21 cellular contexts compared by ENCODE assay signal in genomic region chr20:50089140-50089786, GRCh38. TPM values are rescaled to one million over a fixed set of nuclear protein-coding genes. Genes with fewer than 3 reads are reported as not detected.
DNase-seq lines count a peak whose midpoint lies in the region; ATAC-seq and TF ChIP-seq lines count a peak whose summit lies in the region.
"Had no signal": no experiment of that assay in that cellular context is flagged by ENCODE, and none has a peak within 500 bp of the region (broad histone marks: within the 10 kb centered on the region; RNA-seq: fewer than 3 reads in every experiment).

No MANE protein-coding gene starts in this region.

- H3K4me3 Mint-ChIP-seq in stimulated activated naive CD8-positive, alpha-beta T cell treated with anti-CD3 and anti-CD28 coated beads, Interleukin-15, Interleukin-2, amounts not matched to agents 100 ng/mL and 50 ng/mL, for 24 hours = no peak overlapping the region
- no peak overlapping the region for H3K4me3 Mint-ChIP-seq in activated T-helper 1 cell treated with anti-CD3 and anti-CD28 coated beads, Interleukin-12 subunit alpha, Interleukin-12 subunit beta, Interleukin-2, Interleukin-4 antibody, amounts not matched to agents 30 ng/mL and 10 ng/mL and 1 ng/mL, durations not matched to agents 14 hours and 24 hours and 36 hours
- H3K4me3 Mint-ChIP-seq in naive thymus-derived CD4-positive, alpha-beta T cell = no peak overlapping the region

- POLR2A ChIA-PET in naive thymus-derived CD4-positive, alpha-beta T cell (lab: Charles Lee) = interaction anchor here (0.7 kb wide), 1 partner anchor 98 kb away, joined by 3 read pairs; no protein-coding TSS in a partner anchor

- DNase-seq in stimulated activated naive CD8-positive, alpha-beta T cell treated with anti-CD3 and anti-CD28 coated beads, Interleukin-15, Interleukin-2, amounts not matched to agents 100 U/mL and 50 U/mL, for 24 hours = no peak
- no peak for DNase-seq in activated T-helper 1 cell treated with anti-CD3 and anti-CD28 coated beads, Interleukin-12 subunit alpha, Interleukin-12 subunit beta, Interleukin-2, Interleukin-4 antibody, amounts not matched to agents 30 ng/mL and 10 ng/mL and 1 ng/mL, durations not matched to agents 14 hours and 24 hours and 36 hours (ENCODE audit: low spot score)
- DNase-seq in naive thymus-derived CD4-positive, alpha-beta T cell = no peak
- DNase-seq in NCI-H526 (lab: John Stamatoyannopoulos, UW) = no peak
- DNase-seq in tibial nerve (ENCODE audit: low spot score in 2 of 2) = no peak
- DNase-seq: activated CD4-positive, alpha-beta T cell treated with anti-CD3 and anti-CD28 coated beads for 48 hours; aorta; foreskin keratinocyte; GDM1; GM23248; KG1; kidney glomerular epithelial cell; NCI-H2081; NCI-H526 treated with DMSO at 0.1 percent for 48 hours; right cardiac atrium; stimulated activated CD4-positive, alpha-beta T cell treated with anti-CD3 and anti-CD28 coated beads, Interleukin-15, amount 100 ng/mL, for 24 hours; T-helper 9 cell had no signal

- no peaks in the 10 kb centered on the region for H3K9me3 Mint-ChIP-seq in stimulated activated naive CD8-positive, alpha-beta T cell treated with anti-CD3 and anti-CD28 coated beads, Interleukin-15, Interleukin-2, amounts not matched to agents 100 ng/mL and 50 ng/mL, for 24 hours
- H3K9me3 Mint-ChIP-seq in activated T-helper 1 cell treated with anti-CD3 and anti-CD28 coated beads, Interleukin-12 subunit alpha, Interleukin-12 subunit beta, Interleukin-2, Interleukin-4 antibody, amounts not matched to agents 30 ng/mL and 10 ng/mL and 1 ng/mL, durations not matched to agents 14 hours and 24 hours and 36 hours = no peaks in the 10 kb centered on the region
- no peaks in the 10 kb centered on the region for H3K9me3 Mint-ChIP-seq in naive thymus-derived CD4-positive, alpha-beta T cell

- no peak for TF ChIP-seq CTCF in tibial nerve (IDR thresholded peaks at IDR 0.05)

- 49 to 61% methylated on average over 5 of the region's 5 CpGs for WGBS in tibial nerve, 2 donors

- no peaks in the 10 kb centered on the region for H3K27me3 Mint-ChIP-seq in stimulated activated naive CD8-positive, alpha-beta T cell treated with anti-CD3 and anti-CD28 coated beads, Interleukin-15, Interleukin-2, amounts not matched to agents 100 ng/mL and 50 ng/mL, for 24 hours
- H3K27me3 Mint-ChIP-seq in activated T-helper 1 cell treated with anti-CD3 and anti-CD28 coated beads, Interleukin-12 subunit alpha, Interleukin-12 subunit beta, Interleukin-2, Interleukin-4 antibody, amounts not matched to agents 30 ng/mL and 10 ng/mL and 1 ng/mL, durations not matched to agents 14 hours and 24 hours and 36 hours (ENCODE audit: insufficient read depth) = no peaks in the 10 kb centered on the region
- H3K27me3 Mint-ChIP-seq in naive thymus-derived CD4-positive, alpha-beta T cell = no peaks in the 10 kb centered on the region

- intact Hi-C loops in activated T-helper 1 cell treated with anti-CD3 and anti-CD28 coated beads, Interleukin-12 subunit alpha, Interleukin-12 subunit beta, Interleukin-2, Interleukin-4 antibody, amounts not matched to agents 30 ng/mL and 10 ng/mL and 1 ng/mL, durations not matched to agents 14 hours and 24 hours and 36 hours (cut with micrococcal nuclease) = loop anchor here (5.0 kb wide), 1 partner anchor 112 kb away; no protein-coding TSS in a partner anchor
- intact Hi-C loops in naive thymus-derived CD4-positive, alpha-beta T cell (cut with micrococcal nuclease) = loop anchor here in 1 of 2 donors (5.0 kb wide), 1 partner anchor 112 kb away; no protein-coding TSS in a partner anchor

- H3K36me3 ChIP-seq in naive thymus-derived CD4-positive, alpha-beta T cell (ENCODE audit: control insufficient read depth in 2 of 3, insufficient read depth in 3 of 3, low read length in 3 of 3) = peaks cover 0 to 34% (median 0%) of the 10 kb centered on the region in 3 experiments
- H3K36me3 ChIP-seq in tibial nerve = peaks cover 0 to 38% (median 0%) of the 10 kb centered on the region in 3 donors

- peaks cover 33% of the 10 kb centered on the region for H3K4me1 Mint-ChIP-seq in stimulated activated naive CD8-positive, alpha-beta T cell treated with anti-CD3 and anti-CD28 coated beads, Interleukin-15, Interleukin-2, amounts not matched to agents 100 ng/mL and 50 ng/mL, for 24 hours (ENCODE audit: low read depth)
- peaks cover 28% of the 10 kb centered on the region for H3K4me1 Mint-ChIP-seq in activated T-helper 1 cell treated with anti-CD3 and anti-CD28 coated beads, Interleukin-12 subunit alpha, Interleukin-12 subunit beta, Interleukin-2, Interleukin-4 antibody, amounts not matched to agents 30 ng/mL and 10 ng/mL and 1 ng/mL, durations not matched to agents 14 hours and 24 hours and 36 hours (ENCODE audit: low read depth)
- H3K4me1 Mint-ChIP-seq in naive thymus-derived CD4-positive, alpha-beta T cell = peaks cover 23 to 46% (median 37%) of the 10 kb centered on the region in 7 donors

- H3K36me3 Mint-ChIP-seq in stimulated activated naive CD8-positive, alpha-beta T cell treated with anti-CD3 and anti-CD28 coated beads, Interleukin-15, Interleukin-2, amounts not matched to agents 100 ng/mL and 50 ng/mL, for 24 hours (ENCODE audit: low read depth) = peaks cover 32% of the 10 kb centered on the region
- H3K36me3 Mint-ChIP-seq in activated T-helper 1 cell treated with anti-CD3 and anti-CD28 coated beads, Interleukin-12 subunit alpha, Interleukin-12 subunit beta, Interleukin-2, Interleukin-4 antibody, amounts not matched to agents 30 ng/mL and 10 ng/mL and 1 ng/mL, durations not matched to agents 14 hours and 24 hours and 36 hours (ENCODE audit: low read depth) = peaks cover 21% of the 10 kb centered on the region
- H3K36me3 Mint-ChIP-seq in naive thymus-derived CD4-positive, alpha-beta T cell = peaks cover 0 to 15% (median 4%) of the 10 kb centered on the region in 5 donors

- no peak overlapping the region for H3K4me3 ChIP-seq in naive thymus-derived CD4-positive, alpha-beta T cell (ENCODE audit: low read length)
- H3K4me3 ChIP-seq in tibial nerve = no peak overlapping the region
- H3K4me3 ChIP-seq: GM23248, SJSA1 had no signal

- ATAC-seq in stimulated activated naive CD8-positive, alpha-beta T cell treated with anti-CD3 and anti-CD28 coated beads, Interleukin-15, Interleukin-2, amounts not matched to agents 100 U/mL and 50 U/mL, for 24 hours = no peak
- ATAC-seq in naive thymus-derived CD4-positive, alpha-beta T cell = no peak
- ATAC-seq in GM19324 (IDR thresholded peaks at IDR 0.05; ENCODE audit: low FRiP score, unreplicated experiment) (no peak), GM18870 (IDR thresholded peaks at IDR 0.05; ENCODE audit: unreplicated experiment) (no peak)
- ATAC-seq: foreskin keratinocyte, right cardiac atrium had no signal

- no peaks in the 10 kb centered on the region for H3K27me3 ChIP-seq in naive thymus-derived CD4-positive, alpha-beta T cell (ENCODE audit: control insufficient read depth in 2 of 2, insufficient read depth in 2 of 2, low read length in 2 of 2)
- H3K27me3 ChIP-seq in tibial nerve = no peaks in the 10 kb centered on the region
- H3K27me3 ChIP-seq: foreskin keratinocyte, SJSA1 had no signal

- H3K4me1 ChIP-seq in naive thymus-derived CD4-positive, alpha-beta T cell (ENCODE audit: control insufficient read depth in 2 of 2, insufficient read depth in 2 of 2, low read length in 2 of 2) = peaks cover 9 to 13% of the 10 kb centered on the region in 2 donors
- H3K4me1 ChIP-seq in tibial nerve = peaks cover 0 to 38% (median 8%) of the 10 kb centered on the region in 4 donors

- no peak for TF ChIP-seq EP300 in tibial nerve (IDR thresholded peaks at IDR 0.05)

- peak overlapping the region; percentile 47 for H3K27ac Mint-ChIP-seq in stimulated activated naive CD8-positive, alpha-beta T cell treated with anti-CD3 and anti-CD28 coated beads, Interleukin-15, Interleukin-2, amounts not matched to agents 100 ng/mL and 50 ng/mL, for 24 hours
- H3K27ac Mint-ChIP-seq in activated T-helper 1 cell treated with anti-CD3 and anti-CD28 coated beads, Interleukin-12 subunit alpha, Interleukin-12 subunit beta, Interleukin-2, Interleukin-4 antibody, amounts not matched to agents 30 ng/mL and 10 ng/mL and 1 ng/mL, durations not matched to agents 14 hours and 24 hours and 36 hours = peak overlapping the region; percentile 2
- peak overlapping the region in 8 of 9 donors; percentile 32 to 81 (median 54) for H3K27ac Mint-ChIP-seq in naive thymus-derived CD4-positive, alpha-beta T cell

- H3K27ac ChIP-seq in naive thymus-derived CD4-positive, alpha-beta T cell (ENCODE audit: low read depth, low read length) = no peak overlapping the region
- no peak overlapping the region for H3K27ac ChIP-seq in tibial nerve
- H3K27ac ChIP-seq: foreskin keratinocyte, GM23248, SJSA1 had no signal

- TF ChIP-seq POLR2A in tibial nerve (IDR thresholded peaks at IDR 0.05) = no peak

- CTCF ChIA-PET in naive thymus-derived CD4-positive, alpha-beta T cell (lab: Charles Lee) = interaction anchor here (0.6 to 1.1 kb wide), 3 partner anchors 11 to 161 kb away, joined by 3 read pairs; no protein-coding TSS in a partner anchor

- no peaks in the 10 kb centered on the region for H3K9me3 ChIP-seq in naive thymus-derived CD4-positive, alpha-beta T cell (ENCODE audit: control insufficient read depth in 2 of 3, low read length in 3 of 3)
- no peaks in the 10 kb centered on the region for H3K9me3 ChIP-seq in tibial nerve
- H3K9me3 ChIP-seq: SJSA1 had no signal

RNA-seq across cellular contexts. Expression of gene UBE2V1, which starts 23.7 kb away (rescaled TPM):
- total RNA-seq in activated T-helper 1 cell treated with anti-CD3 and anti-CD28 coated beads, Interleukin-12 subunit alpha, Interleukin-12 subunit beta, Interleukin-2, Interleukin-4 antibody, amounts not matched to agents 30 ng/mL and 10 ng/mL and 1 ng/mL, durations not matched to agents 14 hours and 24 hours and 36 hours = 166 and 170 TPM in 2 replicates
- total RNA-seq in naive thymus-derived CD4-positive, alpha-beta T cell = 100 to 1,000 TPM; 131 to 167 (median 140) TPM
- 100 to 1,000 TPM; 128 to 134 TPM for polyA plus RNA-seq in naive thymus-derived CD4-positive, alpha-beta T cell
- 10 to 100 TPM; 58.8 to 86.7 (median 77.3) TPM for total RNA-seq in tibial nerve

Comparison
In these comparisons a context has a peak if more than half of its experiments do, and no peak if none do; other contexts are left out.
1. H3K27ac Mint-ChIP-seq: peak in every context shown above with its lines; median percentile 54 in naive thymus-derived CD4-positive, alpha-beta T cell; 47 in stimulated activated naive CD8-positive, alpha-beta T cell treated with anti-CD3 and anti-CD28 coated beads, Interleukin-15, Interleukin-2, amounts not matched to agents 100 ng/mL and 50 ng/mL, for 24 hours; 2 in activated T-helper 1 cell treated with anti-CD3 and anti-CD28 coated beads, Interleukin-12 subunit alpha, Interleukin-12 subunit beta, Interleukin-2, Interleukin-4 antibody, amounts not matched to agents 30 ng/mL and 10 ng/mL and 1 ng/mL, durations not matched to agents 14 hours and 24 hours and 36 hours.